In the genomic region with DNA sequence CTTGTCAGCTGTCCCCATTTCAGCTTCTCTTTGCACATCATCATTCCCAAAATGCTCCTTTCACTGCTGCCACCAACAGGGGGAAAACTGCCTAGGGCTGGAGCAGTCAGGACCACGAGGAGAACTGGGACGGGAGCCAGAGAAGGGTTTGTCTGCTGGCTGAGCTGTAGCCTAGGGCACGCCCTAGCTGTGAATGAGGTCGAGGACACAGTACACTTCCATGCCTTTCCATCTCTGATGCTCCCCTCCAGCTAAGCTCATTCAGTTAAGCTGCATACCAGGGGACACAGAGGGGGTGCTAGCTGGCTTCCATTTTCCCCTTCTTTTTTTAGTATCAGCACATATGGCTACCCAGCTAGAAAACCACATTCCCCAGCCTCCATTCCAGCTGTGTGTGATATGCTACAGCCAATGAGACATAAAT, we compare ENCODE assay signal across 8 cellular contexts.
A peak's percentile ranks its signal among the peaks of the same experiment; 100 is the strongest.
DNase-seq lines count a peak whose midpoint lies in the region; ATAC-seq and TF ChIP-seq lines count a peak whose summit lies in the region.

No MANE protein-coding gene starts in this region.

- CTCF ChIA-PET in AG04449 (lab: Yijun Ruan, JAX) = interaction anchor here (0.7 to 2.0 kb wide), 17 partner anchors 8 to 170 kb away, joined by 3 to 17 read pairs (median 3); a partner anchor contains a TSS

- ATAC-seq in stimulated activated naive CD8-positive, alpha-beta T cell treated with anti-CD3 and anti-CD28 coated beads, Interleukin-15, amount 100 ng/mL, for 72 hours = no peak
- ATAC-seq in GM19351 (IDR thresholded peaks at IDR 0.05; ENCODE audit: unreplicated experiment) = no peak

- DNase-seq in AG04449 (ENCODE audit: low read depth, low spot score) (no peak), HT1080 (ENCODE audit: low read depth) (peak; percentile 36), anterior cingulate cortex (lab: John Stamatoyannopoulos, UW) (peak in 47 of 58 donors; percentile 5 to 80 (median 40)), iPS-NIHi11 (ENCODE audit: low spot score) (peak; percentile 61), tibial artery (peak in 1 of 2 donors; percentile 71), DMS53 treated with DMSO at 0.1 percent for 48 hours (lab: John Stamatoyannopoulos, UW; ENCODE audit: unreplicated experiment) (no peak)
- DNase-seq in stimulated activated naive CD8-positive, alpha-beta T cell treated with anti-CD3 and anti-CD28 coated beads, Interleukin-15, amount 100 ng/mL, for 72 hours = no peak

- TF ChIP-seq CTCF in AG04449 (IDR thresholded peaks at IDR 0.05; ENCODE audit: insufficient read depth, low read length, missing control alignments) = peak; percentile 56
- peak; percentile 14 to 17 for TF ChIP-seq CTCF in tibial artery (IDR thresholded peaks at IDR 0.05)

- H3K27me3 ChIP-seq in tibial artery = no peaks in the 10 kb centered on the region

- H3K27ac ChIP-seq in tibial artery = no peak overlapping the region

- H3K4me1 Mint-ChIP-seq in stimulated activated naive CD8-positive, alpha-beta T cell treated with anti-CD3 and anti-CD28 coated beads, Interleukin-15, amount 100 ng/mL, for 72 hours = peaks cover 58% of the 10 kb centered on the region

- intact Hi-C loops in tibial artery (cut with DNase I; ENCODE audit: low total_unique reads) = no loop called here

- peaks cover 0 to 5% (median 0%) of the 10 kb centered on the region in 3 donors for H3K36me3 ChIP-seq in tibial artery

- POLR2A ChIA-PET in AG04449 (lab: Yijun Ruan, JAX) = interaction anchor here (0.8 to 2.0 kb wide), 3 partner anchors 12 to 65 kb away, joined by 3 to 6 read pairs (median 4); no protein-coding TSS in a partner anchor

- no peaks in the 10 kb centered on the region for H3K4me1 ChIP-seq in tibial artery

- no peaks in the 10 kb centered on the region for H3K27me3 Mint-ChIP-seq in stimulated activated naive CD8-positive, alpha-beta T cell treated with anti-CD3 and anti-CD28 coated beads, Interleukin-15, amount 100 ng/mL, for 72 hours

- H3K4me3 ChIP-seq in AG04449 (ENCODE audit: low read depth, low read length) = no peak overlapping the region
- no peak overlapping the region for H3K4me3 ChIP-seq in tibial artery

- H3K9me3 Mint-ChIP-seq in stimulated activated naive CD8-positive, alpha-beta T cell treated with anti-CD3 and anti-CD28 coated beads, Interleukin-15, amount 100 ng/mL, for 72 hours = peaks cover 0 to 3% of the 10 kb centered on the region in 2 donors

- peak overlapping the region in 1 of 2 donors; percentile 59 for H3K27ac Mint-ChIP-seq in stimulated activated naive CD8-positive, alpha-beta T cell treated with anti-CD3 and anti-CD28 coated beads, Interleukin-15, amount 100 ng/mL, for 72 hours

- no peak overlapping the region for H3K4me3 Mint-ChIP-seq in stimulated activated naive CD8-positive, alpha-beta T cell treated with anti-CD3 and anti-CD28 coated beads, Interleukin-15, amount 100 ng/mL, for 72 hours

- no peaks in the 10 kb centered on the region for H3K9me3 ChIP-seq in tibial artery

Comparison
In these comparisons a context has a peak if more than half of its experiments do, and no peak if none do; other contexts are left out.
1. DNase-seq: peak in HT1080 (single experiment), anterior cingulate cortex (47 of 58) and iPS-NIHi11 (single experiment); none in AG04449 (single experiment), stimulated activated naive CD8-positive, alpha-beta T cell treated with anti-CD3 and anti-CD28 coated beads, Interleukin-15, amount 100 ng/mL, for 72 hours (0 of 2) and DMS53 treated with DMSO at 0.1 percent for 48 hours (single experiment).